ENCODE assay signal across 8 cellular contexts in genomic region chr6:89371849-89372505, GRCh38. TPM values are rescaled to one million over a fixed set of nuclear protein-coding genes. Genes with fewer than 3 reads are reported as not detected.
DNase-seq lines count a peak whose midpoint lies in the region; ATAC-seq lines count a peak whose summit lies in the region.

No MANE protein-coding gene starts in this region.

- H3K9ac ChIP-seq in mesenchymal stem cell (ENCODE audit: low read length) = no peak overlapping the region

- H3K4me3 ChIP-seq in mesenchymal stem cell (ENCODE audit: insufficient read depth in 1 of 2, low read depth in 1 of 2, low read length in 2 of 2) = no peak overlapping the region

- no peaks in the 10 kb centered on the region for H3K79me1 ChIP-seq in mesenchymal stem cell (replicated peaks; ENCODE audit: low read length, poor library complexity, severe bottlenecking)

- no peak overlapping the region for H2BK15ac ChIP-seq in mesenchymal stem cell (ENCODE audit: low read depth, poor library complexity, severe bottlenecking)

- H3K23ac ChIP-seq in mesenchymal stem cell (ENCODE audit: low read length in 2 of 2) = no peak overlapping the region

- H3K14ac ChIP-seq in mesenchymal stem cell (ENCODE audit: low read length in 2 of 2) = no peak overlapping the region

- no peak overlapping the region for H2AK5ac ChIP-seq in mesenchymal stem cell (ENCODE audit: low read length, severe bottlenecking)

- ATAC-seq in GM19035 (IDR thresholded peaks at IDR 0.05; ENCODE audit: unreplicated experiment) (peak; percentile 73), HG03175 (IDR thresholded peaks at IDR 0.05; ENCODE audit: unreplicated experiment) (peak; percentile 74)

- no peaks in the 10 kb centered on the region for H3K36me3 ChIP-seq in mesenchymal stem cell (ENCODE audit: control insufficient read depth in 1 of 2, insufficient read depth in 2 of 2, low read depth in 1 of 2, low read length in 2 of 2)

- no peak overlapping the region for H4K8ac ChIP-seq in mesenchymal stem cell (ENCODE audit: low read length)

- H3K27ac ChIP-seq in mesenchymal stem cell (ENCODE audit: low read length, poor library complexity, severe bottlenecking) = no peak overlapping the region

- no peaks in the 10 kb centered on the region for H3K9me3 ChIP-seq in mesenchymal stem cell (ENCODE audit: control insufficient read depth, low read length)

- H3K4me1 ChIP-seq in mesenchymal stem cell (ENCODE audit: control insufficient read depth, insufficient read depth, low read depth, low read length) = peaks cover 4% of the 10 kb centered on the region

- H2BK120ac ChIP-seq in mesenchymal stem cell (ENCODE audit: low read depth, low read length) = no peak overlapping the region

- H3K27me3 ChIP-seq in mesenchymal stem cell (ENCODE audit: control insufficient read depth in 1 of 2, insufficient read depth in 1 of 2, low read length in 2 of 2) = no peaks in the 10 kb centered on the region

- DNase-seq in C1 segment of cervical spinal cord (lab: John Stamatoyannopoulos, UW) (peak in 13 of 14 donors; percentile 22 to 87 (median 77)), NCI-H510A treated with DMSO at 0.1 percent for 48 hours (lab: John Stamatoyannopoulos, UW) (peak; percentile 60), ecto neural progenitor cell (ENCODE audit: low spot score) (peak; percentile 85), mesenchymal stem cell (peak; percentile 72)
- DNase-seq in activated CD4-positive, alpha-beta T cell treated with anti-CD3 and anti-CD28 coated beads, Interleukin-2, amount 50 U/mL, for 48 hours = peak; percentile 84 to 86
- peak; percentile 67 to 68 for DNase-seq in stimulated activated CD8-positive, alpha-beta memory T cell treated with anti-CD3 and anti-CD28 coated beads, Interleukin-2, amount 100 ng/mL, for 48 hours (ENCODE audit: low read depth in 2 of 2)

- H2BK12ac ChIP-seq in mesenchymal stem cell (ENCODE audit: low read length in 2 of 2) = no peak overlapping the region

- no peak overlapping the region for H2BK5ac ChIP-seq in mesenchymal stem cell (ENCODE audit: low read depth, low read length, poor library complexity, severe bottlenecking)

- no peak overlapping the region for H2AFZ ChIP-seq in mesenchymal stem cell (ENCODE audit: low read depth, low read length)

- H4K91ac ChIP-seq in mesenchymal stem cell (ENCODE audit: low read length) = no peak overlapping the region

- WGBS in mesenchymal stem cell = 38% methylated on average over 8 of the region's 8 CpGs

- peak overlapping the region in 1 of 2 experiments; percentile 68 for H3K18ac ChIP-seq in mesenchymal stem cell (ENCODE audit: low read depth in 1 of 2, low read length in 2 of 2)

- no peak overlapping the region for H3K4ac ChIP-seq in mesenchymal stem cell (ENCODE audit: low read depth in 1 of 2, low read length in 2 of 2)

- H3K4me2 ChIP-seq in mesenchymal stem cell (ENCODE audit: low read length, poor library complexity, severe bottlenecking) = no peak overlapping the region

RNA-seq across cellular contexts. Expression of gene UBE2J1, which starts 19.5 kb away (rescaled TPM):
- 57.8 TPM for polyA plus RNA-seq in mesenchymal stem cell (2013, experiment 1 of 2)
- 59.2 TPM for polyA plus RNA-seq in mesenchymal stem cell (2013, experiment 2 of 2)

RNA-seq across cellular contexts. Expression of gene RRAGD, which starts 40.1 kb away (rescaled TPM):
- 2.8 TPM for polyA plus RNA-seq in mesenchymal stem cell (2013, experiment 1 of 2)
- 3.2 TPM for polyA plus RNA-seq in mesenchymal stem cell (2013, experiment 2 of 2)

RNA-seq across cellular contexts. Expression of gene GABRR2, which starts 56.9 kb away (rescaled TPM):
- 0.14 TPM for polyA plus RNA-seq in mesenchymal stem cell (2013, experiment 1 of 2)
- 0.11 TPM for polyA plus RNA-seq in mesenchymal stem cell (2013, experiment 2 of 2)
